In genomic region chr7:112001089-112001826, GRCh38 we compare ENCODE assay signal across 1 cellular context.
TF ChIP-seq lines count a peak whose summit lies in the region.

No MANE protein-coding gene starts in this region.

TF ChIP-seq in HepG2, 621 proteins besides CTCF, POLR2A, EP300 and RAD21 (continued from another document):
- no peak for TF ChIP-seq PAXIP1 (CRISPR knock-in tag; conservative IDR thresholded peaks at IDR 0.05)
- no peak for TF ChIP-seq ZUFSP (CRISPR knock-in tag; IDR thresholded peaks at IDR 0.05; ENCODE audit: borderline replicate concordance)
- no peak for TF ChIP-seq ZNF383 (CRISPR knock-in tag; IDR thresholded peaks at IDR 0.05; ENCODE audit: borderline replicate concordance)
- TF ChIP-seq E2F5 (CRISPR knock-in tag; conservative IDR thresholded peaks at IDR 0.05): no peak
- TF ChIP-seq DZIP1 (CRISPR knock-in tag; IDR thresholded peaks at IDR 0.05): no peak
- no peak for TF ChIP-seq ZNF441 (CRISPR knock-in tag; IDR thresholded peaks at IDR 0.05; ENCODE audit: borderline replicate concordance)
- TF ChIP-seq ZIK1 (CRISPR knock-in tag; IDR thresholded peaks at IDR 0.05; ENCODE audit: borderline replicate concordance, low read depth): no peak
- no peak for TF ChIP-seq ZNF251 (CRISPR knock-in tag; IDR thresholded peaks at IDR 0.05)
- no peak for TF ChIP-seq NR2C2 (CRISPR knock-in tag; IDR thresholded peaks at IDR 0.05; ENCODE audit: borderline replicate concordance)
- no peak for TF ChIP-seq ZNF350 (CRISPR knock-in tag; IDR thresholded peaks at IDR 0.05; ENCODE audit: borderline replicate concordance, low read depth)
- no peak for TF ChIP-seq REXO4 (CRISPR knock-in tag; IDR thresholded peaks at IDR 0.05; ENCODE audit: borderline replicate concordance)
- no peak for TF ChIP-seq ZMAT5 (CRISPR knock-in tag; IDR thresholded peaks at IDR 0.05; ENCODE audit: borderline replicate concordance, low read depth)
- TF ChIP-seq ZNF296 (CRISPR knock-in tag; conservative IDR thresholded peaks at IDR 0.05): no peak
- TF ChIP-seq TFDP1 (CRISPR knock-in tag; IDR thresholded peaks at IDR 0.05; ENCODE audit: borderline replicate concordance): no peak
- TF ChIP-seq MAFF (IDR thresholded peaks at IDR 0.05; ENCODE audit: low read depth, low read length): peak; percentile 36; the same call in 1 of the 2 replicates
- no peak for TF ChIP-seq ZBTB20 (CRISPR knock-in tag; IDR thresholded peaks at IDR 0.05; ENCODE audit: borderline replicate concordance, low read depth)
- TF ChIP-seq ATF4 (CRISPR knock-in tag; IDR thresholded peaks at IDR 0.05): peak in 1 of 2 experiments; percentile 48; a peak in 1 of 4 replicates
- no peak for TF ChIP-seq ZNF205 (CRISPR knock-in tag; IDR thresholded peaks at IDR 0.05)
- no peak for TF ChIP-seq YY1 (IDR thresholded peaks at IDR 0.05; ENCODE audit: insufficient read depth, insufficient replicate concordance, low read depth, low read length)
- TF ChIP-seq MAFK (conservative IDR thresholded peaks at IDR 0.05 in 1 of 2, IDR thresholded peaks at IDR 0.05 in 1 of 2; ENCODE audit: low read length in 2 of 2): peak; percentile 29 to 39; a peak in 3 of 4 replicates
- TF ChIP-seq KAT8 (CRISPR knock-in tag; IDR thresholded peaks at IDR 0.05): no peak
- peak; percentile 59 for TF ChIP-seq FOSL2 (CRISPR knock-in tag; IDR thresholded peaks at IDR 0.05)
- no peak for TF ChIP-seq THAP9 (CRISPR knock-in tag; IDR thresholded peaks at IDR 0.05; ENCODE audit: borderline replicate concordance)
- TF ChIP-seq ZNF816 (CRISPR knock-in tag; IDR thresholded peaks at IDR 0.05; ENCODE audit: borderline replicate concordance): no peak
- no peak for TF ChIP-seq ZNF574 (CRISPR knock-in tag; IDR thresholded peaks at IDR 0.05)
- TF ChIP-seq CSRNP1 (CRISPR knock-in tag; IDR thresholded peaks at IDR 0.05): no peak
